In genomic region chr17:71959129-71959528, GRCh38 we compare ENCODE assay signal across 11 cellular contexts.
DNase-seq lines count a peak whose midpoint lies in the region; ATAC-seq and TF ChIP-seq lines count a peak whose summit lies in the region.
"Had no signal": no experiment of that assay in that cellular context is flagged by ENCODE, and none has a peak within 500 bp of the region (broad histone marks: within the 10 kb centered on the region; RNA-seq: fewer than 3 reads in every experiment).

No MANE protein-coding gene starts in this region.

- DNase-seq in OCI-M1 (lab: John Stamatoyannopoulos, UW) (peak; percentile 2), fibroblast of lung (ENCODE audit: low read depth in 2 of 2) (peak in 1 of 2 donors; percentile 35), NCI-H2107 (lab: John Stamatoyannopoulos, UW) (no peak), DMS114 treated with DMSO at 0.1 percent for 48 hours (lab: John Stamatoyannopoulos, UW; ENCODE audit: unreplicated experiment) (no peak)
- DNase-seq: activated naive CD4-positive, alpha-beta T cell treated with Interleukin-2 at 50 U/mL for 16 hours; posterior cingulate gyrus; stimulated activated CD8-positive, alpha-beta memory T cell treated with anti-CD3 and anti-CD28 coated beads, Interleukin-4, amount 100 ng/mL, for 48 hours had no signal

- H2AFZ ChIP-seq in fibroblast of lung (ENCODE audit: low read length): no peak overlapping the region

- H3K79me2 ChIP-seq in fibroblast of lung (ENCODE audit: control insufficient read depth, insufficient read depth, low read length): no peaks in the 10 kb centered on the region

- H3K9ac ChIP-seq in fibroblast of lung (ENCODE audit: insufficient read depth, low read length): no peak overlapping the region

- H3K4me2 ChIP-seq in fibroblast of lung (ENCODE audit: extremely low read depth, insufficient read depth, low read length): no peak overlapping the region

- no peaks in the 10 kb centered on the region for H3K36me3 ChIP-seq in fibroblast of lung (ENCODE audit: control insufficient read depth, insufficient read depth, low read length)

- H4K20me1 ChIP-seq in fibroblast of lung (ENCODE audit: control insufficient read depth, extremely low read depth, insufficient read depth, low read length): no peaks in the 10 kb centered on the region

- no peak overlapping the region for H3K27ac ChIP-seq in 22Rv1
- H3K27ac ChIP-seq in fibroblast of lung (ENCODE audit: insufficient read depth, low read length): no peak overlapping the region

- H3K4me3 ChIP-seq in fibroblast of lung (replicated peaks in 1 of 4; ENCODE audit: control extremely low read depth in 1 of 4, insufficient read depth in 1 of 4, low read depth in 3 of 4, low read length in 4 of 4): no peak overlapping the region

- H3K27me3 ChIP-seq in fibroblast of lung (ENCODE audit: control insufficient read depth, insufficient read depth, low read length): no peaks in the 10 kb centered on the region

- no peaks in the 10 kb centered on the region for H3K4me1 ChIP-seq in fibroblast of lung (ENCODE audit: control insufficient read depth, extremely low read depth, insufficient read depth, low read length)

- ATAC-seq in GM19452 (IDR thresholded peaks at IDR 0.05; ENCODE audit: unreplicated experiment) (no peak), GM21619 (IDR thresholded peaks at IDR 0.05; ENCODE audit: unreplicated experiment) (no peak)

- peak; percentile 71 for TF ChIP-seq CTCF in 22Rv1 (IDR thresholded peaks at IDR 0.05)
- TF ChIP-seq CTCF in GM12873 (IDR thresholded peaks at IDR 0.05; ENCODE audit: insufficient read depth, low read depth, low read length, missing control alignments): peak; percentile 43
- peak; percentile 56 to 63 for TF ChIP-seq CTCF in fibroblast of lung (conservative IDR thresholded peaks at IDR 0.05 in 1 of 2, IDR thresholded peaks at IDR 0.05 in 1 of 2; ENCODE audit: low read depth in 1 of 2, low read length in 2 of 2)

- H3K9me3 ChIP-seq in fibroblast of lung (ENCODE audit: control insufficient read depth, insufficient read depth, low read depth, low read length): no peaks in the 10 kb centered on the region
